In genomic region chr1:26827205-26827604, GRCh38 we compare ENCODE assay signal across 8 cellular contexts. TPM values are rescaled to one million over a fixed set of nuclear protein-coding genes. Genes with fewer than 3 reads are reported as not detected.
DNase-seq lines count a peak whose midpoint lies in the region; ATAC-seq and TF ChIP-seq lines count a peak whose summit lies in the region.

No MANE protein-coding gene starts in this region.

- peaks cover 12% of the 10 kb centered on the region for H3K36me3 ChIP-seq in MG63
- H3K36me3 ChIP-seq in effector memory CD4-positive, alpha-beta T cell (ENCODE audit: control insufficient read depth, insufficient read depth, low read length) = no peaks in the 10 kb centered on the region

- H3K9me3 Mint-ChIP-seq in naive thymus-derived CD8-positive, alpha-beta T cell = no peaks in the 10 kb centered on the region

- peak overlapping the region; percentile 84 to 100 (median 97) for H3K27ac Mint-ChIP-seq in naive thymus-derived CD8-positive, alpha-beta T cell

- H3K27ac ChIP-seq in effector memory CD4-positive, alpha-beta T cell (ENCODE audit: insufficient read depth, low read length, poor library complexity, severe bottlenecking) = peak overlapping the region; percentile 79

- no peak for ATAC-seq in naive thymus-derived CD8-positive, alpha-beta T cell

- H3K27me3 Mint-ChIP-seq in naive thymus-derived CD8-positive, alpha-beta T cell = no peaks in the 10 kb centered on the region

- peak overlapping the region; percentile 91 to 96 (median 94) for H3K4me3 Mint-ChIP-seq in naive thymus-derived CD8-positive, alpha-beta T cell

- H3K27me3 ChIP-seq in MG63 = no peaks in the 10 kb centered on the region
- H3K27me3 ChIP-seq in effector memory CD4-positive, alpha-beta T cell (replicated peaks; ENCODE audit: control insufficient read depth, insufficient read depth, low read length, poor library complexity, severe bottlenecking) = no peaks in the 10 kb centered on the region

- no peaks in the 10 kb centered on the region for H3K9me3 ChIP-seq in MG63
- H3K9me3 ChIP-seq in effector memory CD4-positive, alpha-beta T cell (ENCODE audit: control insufficient read depth, low read length) = no peaks in the 10 kb centered on the region

- peaks cover 40 to 72% (median 68%) of the 10 kb centered on the region in 4 donors for H3K4me1 Mint-ChIP-seq in naive thymus-derived CD8-positive, alpha-beta T cell

- DNase-seq in AG10803 (ENCODE audit: low read depth) (no peak), MG63 (no peak), DMS53 (lab: John Stamatoyannopoulos, UW) (no peak), dermis blood vessel endothelial cell (no peak), kidney glomerular epithelial cell (lab: John Stamatoyannopoulos, UW) (no peak), GM03348 (ENCODE audit: low spot score) (no peak)
- DNase-seq in effector memory CD4-positive, alpha-beta T cell = no peak
- no peak for DNase-seq in naive thymus-derived CD8-positive, alpha-beta T cell

- no peak for TF ChIP-seq CTCF in AG10803 (conservative IDR thresholded peaks at IDR 0.05; ENCODE audit: low read length)

- peaks cover 46% of the 10 kb centered on the region for H3K4me1 ChIP-seq in effector memory CD4-positive, alpha-beta T cell (ENCODE audit: control insufficient read depth, insufficient read depth, low read length, poor library complexity, severe bottlenecking)

- H3K4me3 ChIP-seq in AG10803 (ENCODE audit: low read length) (peak overlapping the region; percentile 72), MG63 (peak overlapping the region; percentile 61)
- peak overlapping the region; percentile 77 for H3K4me3 ChIP-seq in effector memory CD4-positive, alpha-beta T cell (ENCODE audit: insufficient read depth, low read depth, low read length, poor library complexity, severe bottlenecking)

- peaks cover 0 to 8% (median 0%) of the 10 kb centered on the region in 3 donors for H3K36me3 Mint-ChIP-seq in naive thymus-derived CD8-positive, alpha-beta T cell

- POLR2A ChIA-PET in naive thymus-derived CD8-positive, alpha-beta T cell (lab: Charles Lee) = interaction anchor here (0.7 kb wide), 1 partner anchor 279 kb away, joined by 3 read pairs; no protein-coding TSS in a partner anchor

RNA-seq across cellular contexts. Expression of gene ZDHHC18, which starts 0.7 kb away (rescaled TPM):
- 3.5 and 12.7 TPM in 2 replicates for total RNA-seq in MG63 (2014; rRNA removed; shearing (Covaris generic); ENCODE audit: low replicate concordance)
- total RNA-seq in naive thymus-derived CD8-positive, alpha-beta T cell = 10 to 100 TPM; 29.9 to 37.4 TPM
- polyA plus RNA-seq in naive thymus-derived CD8-positive, alpha-beta T cell = 10 to 100 TPM in 2 of 3 donors, 1 to 10 TPM in 1; 4.6 to 17.2 (median 12.8) TPM
- total RNA-seq in dermis blood vessel endothelial cell = 6.8 and 9.2 TPM in 2 replicates

RNA-seq across cellular contexts. Expression of gene SFN, which starts 35.7 kb away (rescaled TPM):
- not detected in 2 replicates for total RNA-seq in MG63 (2014; rRNA removed; shearing (Covaris generic); ENCODE audit: low replicate concordance)
- under 1 TPM; 0.38 to 0.47 TPM for total RNA-seq in naive thymus-derived CD8-positive, alpha-beta T cell
- not detected for polyA plus RNA-seq in naive thymus-derived CD8-positive, alpha-beta T cell
- total RNA-seq in dermis blood vessel endothelial cell = 0.51 and 0.70 TPM in 2 replicates

RNA-seq across cellular contexts. Expression of gene PIGV, which starts 39.5 kb away (rescaled TPM):
- 10.5 and 11.7 TPM in 2 replicates for total RNA-seq in MG63 (2014; rRNA removed; shearing (Covaris generic); ENCODE audit: low replicate concordance)
- 10 to 100 TPM; 25.2 to 27.2 TPM for total RNA-seq in naive thymus-derived CD8-positive, alpha-beta T cell
- 10 to 100 TPM in 1 of 3 donors, 1 to 10 TPM in 2; 8.2 to 14.4 (median 9.6) TPM for polyA plus RNA-seq in naive thymus-derived CD8-positive, alpha-beta T cell
- total RNA-seq in dermis blood vessel endothelial cell = 9.4 and 10.1 TPM in 2 replicates
